31 cellular contexts compared by ENCODE assay signal in the genomic region with DNA sequence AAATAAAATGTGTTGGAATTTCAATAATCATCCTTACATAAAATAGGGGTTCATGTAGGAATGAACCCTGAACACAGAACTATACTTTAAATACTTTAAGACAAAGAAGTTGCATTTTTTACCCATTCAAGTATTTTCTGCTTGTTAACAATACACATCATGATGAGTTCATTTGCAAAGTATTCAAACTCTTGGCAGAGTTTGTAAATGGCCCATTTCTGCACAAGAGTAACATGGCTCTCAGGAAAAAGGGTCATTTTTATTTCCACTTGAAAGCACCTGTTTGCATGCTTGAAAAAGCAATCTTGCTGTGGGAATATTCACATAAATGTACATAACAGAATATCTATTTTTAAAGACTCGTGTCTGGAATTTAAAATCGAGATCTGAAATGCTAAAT. TPM values are rescaled to one million over a fixed set of nuclear protein-coding genes. Genes with fewer than 3 reads are reported as not detected.
DNase-seq lines count a peak whose midpoint lies in the region; ATAC-seq, FAIRE-seq and TF ChIP-seq lines count a peak whose summit lies in the region.
"Had no signal": no experiment of that assay in that cellular context is flagged by ENCODE, and none has a peak within 500 bp of the region (broad histone marks: within the 10 kb centered on the region; RNA-seq: fewer than 3 reads in every experiment).

No MANE protein-coding gene starts in this region.

- H3K4me1 ChIP-seq in adipocyte (ENCODE audit: control insufficient read depth, insufficient read depth, low read length) (peaks cover 22% of the 10 kb centered on the region), endothelial cell of umbilical vein (ENCODE audit: control insufficient read depth, extremely low read depth, insufficient read depth, low read length) (no peaks in the 10 kb centered on the region)
- no peaks in the 10 kb centered on the region for H3K4me1 ChIP-seq in effector memory CD4-positive, alpha-beta T cell (ENCODE audit: control insufficient read depth, insufficient read depth, low read length, poor library complexity, severe bottlenecking)
- H3K4me1 ChIP-seq: A549, breast epithelium had no signal

- H3K4me2 ChIP-seq in endothelial cell of umbilical vein (ENCODE audit: insufficient read depth, low read length), result no peak overlapping the region
- H3K4me2 ChIP-seq: A549 had no signal

- CTCF ChIA-PET in endothelial cell of umbilical vein (lab: Charles Lee), result interaction anchor here (2.2 kb wide), 1 partner anchor 13 kb away, joined by 7 read pairs; no protein-coding TSS in a partner anchor

- H3K36me3 ChIP-seq in adipocyte (ENCODE audit: control insufficient read depth, insufficient read depth, low read length, severe bottlenecking) (peaks cover 85% of the 10 kb centered on the region), endothelial cell of umbilical vein (ENCODE audit: control insufficient read depth in 2 of 2, extremely low read depth in 1 of 2, insufficient read depth in 2 of 2, low read length in 2 of 2) (peaks cover 0 to 31% of the 10 kb centered on the region in 2 experiments)
- H3K36me3 ChIP-seq in effector memory CD4-positive, alpha-beta T cell (ENCODE audit: control insufficient read depth, insufficient read depth, low read length), result peaks cover 59% of the 10 kb centered on the region
- H3K36me3 ChIP-seq: breast epithelium, ovary had no signal

- TF ChIP-seq POLR2A in endothelial cell of umbilical vein (IDR thresholded peaks at IDR 0.05; ENCODE audit: low read depth, low read length), result no peak

- BruUV-seq in endothelial cell of umbilical vein (replicated peaks; lab: Mats Ljungman, UMichigan), result no TSS peak

- ATAC-seq in HG03354 (IDR thresholded peaks at IDR 0.05; ENCODE audit: poor library complexity, severe bottlenecking, unreplicated experiment), result no peak
- ATAC-seq: A549; left colon; natural killer cell treated with Interleukin-12 subunit alpha and Interleukin-12 subunit beta and Interleukin-15 and Interleukin-18, amount 100 ng/mL, for 72 hours; sciatic nerve had no signal

- DNase-seq in EH (ENCODE audit: low read depth), result peak; percentile 57
- DNase-seq in adipocyte (ENCODE audit: low read depth), result peak; percentile 62
- DNase-seq in endothelial cell of umbilical vein (ENCODE audit: low read depth, low spot score), result peak; percentile 67
- peak; percentile 6 for DNase-seq in midbrain (lab: John Stamatoyannopoulos, UW)
- DNase-seq in SHP77 (lab: John Stamatoyannopoulos, UW), result no peak
- no peak for DNase-seq in HuH-7 (ENCODE audit: low spot score)
- no peak for DNase-seq in effector memory CD4-positive, alpha-beta T cell
- DNase-seq: activated B cell treated with CpG ODN at 0.5 μM for 24 hours; activated CD4-positive, alpha-beta memory T cell treated with anti-CD3 and anti-CD28 coated beads, Interleukin-2, amount 10 ng/mL, durations not matched to agents 7 days and 5 days; activated effector memory CD4-positive, alpha-beta T cell treated with Interleukin-2 at 50 U/mL for 16 hours; activated naive CD8-positive, alpha-beta T cell treated with anti-CD3 and anti-CD28 coated beads, Interleukin-2, amount 10 ng/mL, durations not matched to agents 7 days and 5 days; C1 segment of cervical spinal cord; H7; KBM-7; left colon; MV-4-11; NCI-H1694; NCI-H2171 treated with DMSO at 0.1 percent for 48 hours; NCI-H526; ovary; RPMI8226; stimulated activated CD4-positive, alpha-beta T cell treated with anti-CD3 and anti-CD28 coated beads, Interleukin-15, amount 100 ng/mL, for 24 hours; stimulated activated CD8-positive, alpha-beta memory T cell treated with anti-CD3 and anti-CD28 coated beads, Interleukin-4, amount 100 ng/mL, for 48 hours had no signal

- H3K4me3 ChIP-seq in adipocyte (ENCODE audit: low read length) (no peak overlapping the region), endothelial cell of umbilical vein (replicated peaks in 1 of 3; ENCODE audit: insufficient read depth in 1 of 3, low read depth in 1 of 3, low read length in 3 of 3) (no peak overlapping the region)
- H3K4me3 ChIP-seq in effector memory CD4-positive, alpha-beta T cell (ENCODE audit: insufficient read depth, low read depth, low read length, poor library complexity, severe bottlenecking), result no peak overlapping the region
- H3K4me3 ChIP-seq: A549, breast epithelium, ovary, SK-N-MC had no signal

- dilution Hi-C loops in endothelial cell of umbilical vein (cut with MboI; ENCODE audit: extremely low pct_ligation_motif_present, low sequenced_read_pairs), result no loop called here

- TF ChIP-seq CTCF in endothelial cell of umbilical vein (IDR thresholded peaks at IDR 0.05; ENCODE audit: extremely low read depth in 1 of 2, insufficient read depth in 1 of 2, low read depth in 1 of 2, low read length in 2 of 2), result no peak

- intact Hi-C loops in endothelial cell of umbilical vein (cut with micrococcal nuclease), result no loop called here

- H3K9ac ChIP-seq in adipocyte (ENCODE audit: low read length) (no peak overlapping the region), endothelial cell of umbilical vein (replicated peaks; ENCODE audit: extremely low read depth, insufficient read depth, low read length) (no peak overlapping the region)

- H3K9me3 ChIP-seq in adipocyte (ENCODE audit: control insufficient read depth, low read length) (no peaks in the 10 kb centered on the region), endothelial cell of umbilical vein (replicated peaks; ENCODE audit: control insufficient read depth, insufficient read depth, low read length) (no peaks in the 10 kb centered on the region)
- no peaks in the 10 kb centered on the region for H3K9me3 ChIP-seq in effector memory CD4-positive, alpha-beta T cell (ENCODE audit: control insufficient read depth, low read length)
- H3K9me3 ChIP-seq: A549, breast epithelium, ovary had no signal

- no peak overlapping the region for H2AFZ ChIP-seq in endothelial cell of umbilical vein (ENCODE audit: low read depth, low read length)

- POLR2A ChIA-PET in endothelial cell of umbilical vein (lab: Charles Lee), result no interaction called here

- H3K79me2 ChIP-seq in endothelial cell of umbilical vein (ENCODE audit: control insufficient read depth, insufficient read depth, low read length), result no peaks in the 10 kb centered on the region

- no peaks in the 10 kb centered on the region for H3K27me3 ChIP-seq in adipocyte (replicated peaks; ENCODE audit: control insufficient read depth, insufficient read depth, low read length)
- no peaks in the 10 kb centered on the region for H3K27me3 ChIP-seq in endothelial cell of umbilical vein (ENCODE audit: control insufficient read depth in 2 of 2, insufficient read depth in 2 of 2, low read length in 2 of 2)
- H3K27me3 ChIP-seq in effector memory CD4-positive, alpha-beta T cell (replicated peaks; ENCODE audit: control insufficient read depth, insufficient read depth, low read length, poor library complexity, severe bottlenecking), result no peaks in the 10 kb centered on the region
- H3K27me3 ChIP-seq: breast epithelium, ovary had no signal

- no peaks in the 10 kb centered on the region for H4K20me1 ChIP-seq in endothelial cell of umbilical vein (replicated peaks; ENCODE audit: control insufficient read depth, extremely low read depth, insufficient read depth, low read length)

- H3K9me1 ChIP-seq in endothelial cell of umbilical vein (replicated peaks; ENCODE audit: control insufficient read depth, extremely low read depth, insufficient read depth, low read length), result no peaks in the 10 kb centered on the region

- H3K27ac ChIP-seq in endothelial cell of umbilical vein (ENCODE audit: insufficient read depth, low read depth, low read length), result no peak overlapping the region
- H3K27ac ChIP-seq in effector memory CD4-positive, alpha-beta T cell (ENCODE audit: insufficient read depth, low read length, poor library complexity, severe bottlenecking), result no peak overlapping the region
- H3K27ac ChIP-seq: A549, breast epithelium, ovary, SK-N-MC had no signal

- FAIRE-seq in endothelial cell of umbilical vein (lab: Jason Lieb, UNC), result no peak
- FAIRE-seq: A549, D721Med, urothelium cell line had no signal

TF ChIP-seq in endothelial cell of umbilical vein, 7 proteins besides CTCF, POLR2A, EP300 and RAD21:
- no peak for TF ChIP-seq FOS (IDR thresholded peaks at IDR 0.05; ENCODE audit: borderline replicate concordance, insufficient read depth, low read length)
- TF ChIP-seq POLR2AphosphoS5 (IDR thresholded peaks at IDR 0.05; ENCODE audit: insufficient read depth, low read depth, low read length), result no peak
- TF ChIP-seq, protein P1, sequence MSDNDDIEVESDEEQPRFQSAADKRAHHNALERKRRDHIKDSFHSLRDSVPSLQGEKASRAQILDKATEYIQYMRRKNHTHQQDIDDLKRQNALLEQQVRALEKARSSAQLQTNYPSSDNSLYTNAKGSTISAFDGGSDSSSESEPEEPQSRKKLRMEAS (IDR thresholded peaks at IDR 0.05; ENCODE audit: insufficient read depth, insufficient read length), result no peak
- TF ChIP-seq JUN (IDR thresholded peaks at IDR 0.05; ENCODE audit: borderline replicate concordance, insufficient read depth, insufficient read length, low read depth), result no peak

RNA-seq across cellular contexts. Expression of a gene that starts 18.1 kb away (rescaled TPM):
- 76.4 and 81.1 TPM in 2 replicates for total RNA-seq in endothelial cell of umbilical vein
- 38.0 and 45.3 TPM in 2 replicates for polyA plus RNA-seq in endothelial cell of umbilical vein
- 65.8 and 75.5 TPM in 2 replicates for polyA plus RNA-seq in endothelial cell of umbilical vein (2011; cell fraction: cytosol; rRNA removed)
- polyA plus RNA-seq in endothelial cell of umbilical vein (2011; cell fraction: nucleus; rRNA removed), result 34.4 and 38.6 TPM in 2 replicates
- 111 and 121 TPM in 2 replicates for polyA plus RNA-seq in endothelial cell of umbilical vein (2012)
- polyA minus RNA-seq in endothelial cell of umbilical vein, result 42.0 and 49.3 TPM in 2 replicates
- polyA minus RNA-seq in endothelial cell of umbilical vein (2011; cell fraction: cytosol; rRNA and poly(A)+ RNA removed), result 20.7 TPM
- polyA minus RNA-seq in endothelial cell of umbilical vein (2011; cell fraction: nucleus; rRNA and poly(A)+ RNA removed), result 16.4 and 22.7 TPM in 2 replicates

Comparison
In these comparisons a context has a peak if more than half of its experiments do, and no peak if none do; other contexts are left out.
1. DNase-seq: peak in EH (single experiment), adipocyte (single experiment), endothelial cell of umbilical vein (single experiment) and midbrain (single experiment); none in SHP77 (0 of 2), HuH-7 (single experiment) and effector memory CD4-positive, alpha-beta T cell (0 of 3).